18 cellular contexts compared by ENCODE assay signal in genomic region chr2:86633094-86633740, GRCh38. TPM values are rescaled to one million over a fixed set of nuclear protein-coding genes. Genes with fewer than 3 reads are reported as not detected.
DNase-seq lines count a peak whose midpoint lies in the region; ATAC-seq, FAIRE-seq and TF ChIP-seq lines count a peak whose summit lies in the region.
"Had no signal": no experiment of that assay in that cellular context is flagged by ENCODE, and none has a peak within 500 bp of the region (broad histone marks: within the 10 kb centered on the region; RNA-seq: fewer than 3 reads in every experiment).

No MANE protein-coding gene starts in this region.

- H3K36me3 ChIP-seq in HepG2 (replicated peaks in 1 of 2; ENCODE audit: control insufficient read depth in 1 of 2, insufficient read depth in 2 of 2, low read length in 2 of 2), result no peaks in the 10 kb centered on the region
- H3K36me3 ChIP-seq in stomach smooth muscle (ENCODE audit: control insufficient read depth in 2 of 2, insufficient read depth in 2 of 2, low read length in 2 of 2), result no peaks in the 10 kb centered on the region
- no peaks in the 10 kb centered on the region for H3K36me3 ChIP-seq in upper lobe of left lung
- H3K36me3 ChIP-seq: neutrophil had no signal

- H3K27ac ChIP-seq in caudate nucleus (ENCODE audit: low read depth, low read length) (peak overlapping the region; percentile 62), HepG2 (ENCODE audit: extremely low read length, insufficient read depth, low read length) (peak overlapping the region; percentile 67), stomach smooth muscle (ENCODE audit: low read length) (peak overlapping the region; percentile 46), upper lobe of left lung (no peak overlapping the region)
- H3K27ac ChIP-seq: neutrophil had no signal

- POLR2A ChIA-PET in HepG2 (lab: Yijun Ruan, JAX), result interaction anchor here (1.0 to 2.6 kb wide), 7 partner anchors 10 to 193 kb away, joined by 3 to 14 read pairs (median 5); no protein-coding TSS in a partner anchor

- TF ChIP-seq RAD21 in HepG2 (CRISPR knock-in tag; IDR thresholded peaks at IDR 0.05), result no peak

- H3K27ac Mint-ChIP-seq in activated CD4-positive, alpha-beta T cell treated with anti-CD3 and anti-CD28 coated beads, Interleukin-2, amount 10 ng/mL, durations not matched to agents 24 days and 14 days, result no peak overlapping the region
- H3K27ac Mint-ChIP-seq: activated naive CD4-positive, alpha-beta T cell treated with anti-CD3 and anti-CD28 coated beads, Interleukin-2, amount 50 U/mL, for 72 hours; memory B cell had no signal

- H2AFZ ChIP-seq in HepG2 (ENCODE audit: low read length), result no peak overlapping the region

- TF ChIP-seq CTCF in HepG2 (CRISPR knock-in tag; IDR thresholded peaks at IDR 0.05) (no peak), upper lobe of left lung (IDR thresholded peaks at IDR 0.05) (no peak)

- H3K4me3 ChIP-seq in HepG2 (replicated peaks in 1 of 3; ENCODE audit: insufficient read depth in 1 of 3, low read depth in 2 of 3, low read length in 3 of 3) (peak overlapping the region in 2 of 3 experiments; percentile 36 to 51; a peak in 3 of 6 replicates), stomach smooth muscle (ENCODE audit: low read length in 2 of 2) (no peak overlapping the region), upper lobe of left lung (no peak overlapping the region)

- H3K9me3 ChIP-seq in HepG2 (ENCODE audit: low read length) (no peaks in the 10 kb centered on the region), stomach smooth muscle (ENCODE audit: control insufficient read depth in 2 of 2, low read length in 2 of 2) (no peaks in the 10 kb centered on the region), upper lobe of left lung (no peaks in the 10 kb centered on the region)
- H3K9me3 ChIP-seq: neutrophil had no signal

- no peak for FAIRE-seq in HepG2 (lab: Jason Lieb, UNC)

- H3K4me1 ChIP-seq in HepG2 (ENCODE audit: insufficient read depth, low read length), result peaks cover 85% of the 10 kb centered on the region
- peaks cover 6% of the 10 kb centered on the region for H3K4me1 ChIP-seq in stomach smooth muscle (ENCODE audit: control insufficient read depth, insufficient read depth, low read length)
- peaks cover 0 to 3% (median 2%) of the 10 kb centered on the region in 4 donors for H3K4me1 ChIP-seq in upper lobe of left lung

- no peaks in the 10 kb centered on the region for H3K79me2 ChIP-seq in HepG2 (ENCODE audit: insufficient read depth, low read length)

- peak; percentile 37 for DNase-seq in activated CD4-positive, alpha-beta T cell treated with anti-CD3 and anti-CD28 coated beads, Interleukin-2, amount 10 ng/mL, durations not matched to agents 24 days and 14 days
- no peak for DNase-seq in activated CD4-positive, alpha-beta T cell treated with anti-CD3 and anti-CD28 coated beads, Interleukin-2, amount 50 U/mL, for 1 hour
- DNase-seq in caudate nucleus (lab: John Stamatoyannopoulos, UW), result peak in 43 of 61 donors; percentile 4 to 88 (median 20)
- DNase-seq in HepG2 (ENCODE audit: low spot score), result no peak
- no peak for DNase-seq in upper lobe of left lung
- DNase-seq in dermis blood vessel endothelial cell, result no peak
- DNase-seq: activated CD4-positive, alpha-beta T cell treated with anti-CD3 and anti-CD28 coated beads for 48 hours; activated T-cell treated with anti-CD3 and anti-CD28 coated beads for 4 hours; foreskin fibroblast; GF-D8; NCI-H2107; NCI-H748 treated with DMSO at 0.1 percent for 48 hours had no signal

- 61% methylated on average over 8 of the region's 8 CpGs for WGBS in HepG2 (ENCODE audit: low lambda C conversion rate)
- 85 to 88% methylated on average over 7 to 8 of the region's 8 CpGs for WGBS in upper lobe of left lung, 2 donors

- TF ChIP-seq POLR2A in HepG2 (IDR thresholded peaks at IDR 0.05; ENCODE audit: insufficient read depth in 1 of 2, low read depth in 2 of 2, low read length in 2 of 2) (no peak), upper lobe of left lung (IDR thresholded peaks at IDR 0.05) (no peak)

- no peak for TF ChIP-seq EP300 in HepG2 (IDR thresholded peaks at IDR 0.05; ENCODE audit: low read depth in 2 of 2, low read length in 2 of 2)
- no peak for TF ChIP-seq EP300 in HepG2 (CRISPR knock-in tag; IDR thresholded peaks at IDR 0.05; ENCODE audit: borderline replicate concordance)
- no peak for TF ChIP-seq EP300 in upper lobe of left lung (IDR thresholded peaks at IDR 0.05)

- H3K36me3 Mint-ChIP-seq in activated CD4-positive, alpha-beta T cell treated with anti-CD3 and anti-CD28 coated beads, Interleukin-2, amount 10 ng/mL, durations not matched to agents 24 days and 14 days (ENCODE audit: low read depth), result no peaks in the 10 kb centered on the region
- H3K36me3 Mint-ChIP-seq: activated naive CD4-positive, alpha-beta T cell treated with anti-CD3 and anti-CD28 coated beads, Interleukin-2, amount 50 U/mL, for 72 hours; memory B cell had no signal

- no peaks in the 10 kb centered on the region for H3K4me1 Mint-ChIP-seq in activated CD4-positive, alpha-beta T cell treated with anti-CD3 and anti-CD28 coated beads, Interleukin-2, amount 10 ng/mL, durations not matched to agents 24 days and 14 days
- H3K4me1 Mint-ChIP-seq: memory B cell had no signal

- H3K27me3 ChIP-seq in HepG2 (ENCODE audit: control insufficient read depth in 1 of 2, insufficient read depth in 2 of 2, low read length in 2 of 2) (no peaks in the 10 kb centered on the region), stomach smooth muscle (ENCODE audit: control insufficient read depth in 1 of 2, insufficient read depth in 2 of 2, low read length in 2 of 2) (no peaks in the 10 kb centered on the region), upper lobe of left lung (no peaks in the 10 kb centered on the region)
- H3K27me3 ChIP-seq: neutrophil had no signal

- H3K27me3 Mint-ChIP-seq in activated CD4-positive, alpha-beta T cell treated with anti-CD3 and anti-CD28 coated beads, Interleukin-2, amount 10 ng/mL, durations not matched to agents 24 days and 14 days, result peaks cover 13% of the 10 kb centered on the region

- H3K4me2 ChIP-seq in HepG2 (ENCODE audit: low read depth, low read length), result peak overlapping the region; percentile 81

- H3K9ac ChIP-seq in HepG2 (ENCODE audit: insufficient read depth, low read depth, low read length) (peak overlapping the region; percentile 32; the same call in 1 of the 2 replicates), stomach smooth muscle (ENCODE audit: low read length in 2 of 2) (no peak overlapping the region)

- H3K9me3 Mint-ChIP-seq in activated CD4-positive, alpha-beta T cell treated with anti-CD3 and anti-CD28 coated beads, Interleukin-2, amount 10 ng/mL, durations not matched to agents 24 days and 14 days, result no peaks in the 10 kb centered on the region
- H3K9me3 Mint-ChIP-seq: activated naive CD4-positive, alpha-beta T cell treated with anti-CD3 and anti-CD28 coated beads, Interleukin-2, amount 50 U/mL, for 72 hours; memory B cell had no signal

- no peak overlapping the region for H3K4me3 Mint-ChIP-seq in activated CD4-positive, alpha-beta T cell treated with anti-CD3 and anti-CD28 coated beads, Interleukin-2, amount 10 ng/mL, durations not matched to agents 24 days and 14 days
- H3K4me3 Mint-ChIP-seq: memory B cell had no signal

- intact Hi-C loops in activated CD4-positive, alpha-beta T cell treated with anti-CD3 and anti-CD28 coated beads, Interleukin-2, amount 10 ng/mL, durations not matched to agents 24 days and 14 days (cut with micrococcal nuclease), result no loop called here
- intact Hi-C loops in HepG2 (cut with micrococcal nuclease; ENCODE audit: unreplicated experiment), result no loop called here

- no TSS peak for BruUV-seq in HepG2 (replicated peaks; lab: Mats Ljungman, UMichigan)

- H4K20me1 ChIP-seq in HepG2 (ENCODE audit: insufficient read depth, low read length), result no peaks in the 10 kb centered on the region

- in situ Hi-C loops in HepG2 (cut with HindIII; ENCODE audit: extremely low pct_ligation_motif_present, low pct_unique_long_range_greater_than_20kb), result no loop called here

- CTCF ChIA-PET in HepG2 (lab: Yijun Ruan, JAX; ENCODE audit: low intra/inter-chr PET ratio, low total read pairs), result no interaction called here

- ATAC-seq in HepG2 (peak; percentile 9), upper lobe of left lung (ENCODE audit: low FRiP score in 2 of 2) (no peak), HG03520 (IDR thresholded peaks at IDR 0.05; ENCODE audit: unreplicated experiment) (no peak)
- ATAC-seq: activated naive CD4-positive, alpha-beta T cell treated with anti-CD3 and anti-CD28 coated beads, Interleukin-2, amount 50 U/mL, for 72 hours; HCT116 had no signal

RNA-seq across cellular contexts. Expression of gene RNF103, which starts 9.6 kb away (rescaled TPM):
- 11.7 and 12.1 TPM in 2 replicates for total RNA-seq in activated CD4-positive, alpha-beta T cell treated with anti-CD3 and anti-CD28 coated beads, Interleukin-2, amount 10 ng/mL, durations not matched to agents 24 days and 14 days
- total RNA-seq in HepG2 (2016; rRNA removed; fragmentation: Illumina TruSeq; extraction: Trizol) (12.6 and 19.8 TPM in 2 replicates), upper lobe of left lung (10 to 100 TPM; 13.7 to 48.4 (median 21.3) TPM), dermis blood vessel endothelial cell (25.4 and 31.8 TPM in 2 replicates)
- total RNA-seq in HepG2 (2016; cell fraction: cytosol; rRNA removed; fragmentation: Illumina TruSeq; extraction: Trizol; ENCODE audit: low read depth), result 1.5 and 1.9 TPM in 2 replicates
- total RNA-seq in HepG2 (2016; cell fraction: insoluble cytoplasmic fraction; rRNA removed; fragmentation: Illumina TruSeq; extraction: Trizol), result 11.0 and 21.0 TPM in 2 replicates
- total RNA-seq in HepG2 (2016; cell fraction: membrane; rRNA removed; fragmentation: Illumina TruSeq; extraction: Trizol), result 6.1 and 6.2 TPM in 2 replicates
- total RNA-seq in HepG2 (2016; cell fraction: nucleus; rRNA removed; fragmentation: Illumina TruSeq; extraction: Trizol), result 39.4 and 41.8 TPM in 2 replicates
- 19.6 and 21.1 TPM in 2 replicates for polyA plus RNA-seq in HepG2 (2011; rRNA removed)
- polyA plus RNA-seq in HepG2 (2011; cell fraction: cytosol; rRNA removed), result 8.2 and 16.0 TPM in 2 replicates
- polyA plus RNA-seq in HepG2 (2011; cell fraction: nucleus; rRNA removed), result 22.3 and 24.0 TPM in 2 replicates
- polyA plus RNA-seq in HepG2 (2012), result 38.7 and 39.1 TPM in 2 replicates
- 1.5 and 1.6 TPM in 2 replicates for polyA plus RNA-seq in HepG2 (2016; cell fraction: cytosol; fragmentation: Illumina TruSeq; extraction: Trizol; ENCODE audit: low read depth)
- 11.7 and 15.5 TPM in 2 replicates for polyA plus RNA-seq in HepG2 (2016; cell fraction: insoluble cytoplasmic fraction; fragmentation: Illumina TruSeq; extraction: Trizol; ENCODE audit: low read depth)
- 4.1 and 4.3 TPM in 2 replicates for polyA plus RNA-seq in HepG2 (2016; cell fraction: membrane; fragmentation: Illumina TruSeq; extraction: Trizol; ENCODE audit: low read depth)
- polyA plus RNA-seq in HepG2 (2016; cell fraction: nucleus; fragmentation: Illumina TruSeq; extraction: Trizol; ENCODE audit: insufficient read depth, low read depth), result 43.3 and 45.1 TPM in 2 replicates
- polyA minus RNA-seq in HepG2 (2011; rRNA and poly(A)+ RNA removed; ENCODE audit: low replicate concordance), result 5.0 and 18.9 TPM in 2 replicates
- polyA minus RNA-seq in HepG2 (2011; cell fraction: cytosol; rRNA and poly(A)+ RNA removed), result 22.4 and 27.3 TPM in 2 replicates
- polyA minus RNA-seq in HepG2 (2011; cell fraction: nucleus; rRNA and poly(A)+ RNA removed), result 136 and 137 TPM in 2 replicates

Comparison
In these comparisons a context has a peak if more than half of its experiments do, and no peak if none do; other contexts are left out.
1. DNase-seq: peak in activated CD4-positive, alpha-beta T cell treated with anti-CD3 and anti-CD28 coated beads, Interleukin-2, amount 10 ng/mL, durations not matched to agents 24 days and 14 days (single experiment) and caudate nucleus (43 of 61); none in activated CD4-positive, alpha-beta T cell treated with anti-CD3 and anti-CD28 coated beads, Interleukin-2, amount 50 U/mL, for 1 hour (single experiment), HepG2 (single experiment), upper lobe of left lung (0 of 2) and dermis blood vessel endothelial cell (single experiment).
2. H3K27ac ChIP-seq: peak in caudate nucleus (single experiment), HepG2 (single experiment) and stomach smooth muscle (single experiment); none in upper lobe of left lung (0 of 4).
3. H3K4me3 ChIP-seq: peak in HepG2 (2 of 3); none in stomach smooth muscle (0 of 2) and upper lobe of left lung (0 of 4).